In the genomic region with DNA sequence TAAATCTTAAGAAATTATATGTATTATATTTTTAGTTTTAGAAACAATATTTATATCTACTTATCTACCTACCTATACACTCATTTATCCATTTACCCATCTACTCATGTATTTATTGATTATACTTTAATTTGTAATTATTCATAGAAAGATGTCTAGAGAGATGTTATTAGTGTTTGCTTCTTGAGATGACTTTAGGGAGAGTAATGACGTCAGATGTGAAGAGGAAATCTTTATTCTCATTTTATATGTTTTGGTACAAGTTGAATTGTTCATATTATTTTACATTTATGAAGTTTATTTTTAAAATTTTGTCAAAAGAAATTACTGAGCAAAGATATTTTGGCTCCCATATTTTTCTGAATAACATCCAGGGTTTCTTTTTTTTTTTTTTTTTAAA, we compare ENCODE assay signal across 28 cellular contexts.
"Had no signal": no experiment of that assay in that cellular context is flagged by ENCODE, and none has a peak within 500 bp of the region (broad histone marks: within the 10 kb centered on the region; RNA-seq: fewer than 3 reads in every experiment).

No MANE protein-coding gene starts in this region.

- ATAC-seq: effector memory CD8-positive, alpha-beta T cell; esophagus mucosa; foreskin keratinocyte; gastrocnemius medialis; gastroesophageal sphincter; heart left ventricle; heart right ventricle had no signal

- DNase-seq: colonic mucosa; cortex of kidney; dermis blood vessel endothelial cell; dorsolateral prefrontal cortex; effector CD4-positive, alpha-beta T cell; effector CD8-positive, alpha-beta T cell; effector memory CD4-positive, alpha-beta T cell; effector memory CD8-positive, alpha-beta T cell; endodermal cell; erythroblast; esophagus squamous epithelium; foreskin fibroblast; foreskin keratinocyte; foreskin melanocyte; gastrocnemius medialis; glutamatergic neuron; head of caudate nucleus; heart left ventricle; heart right ventricle had no signal

- H3K4me3 ChIP-seq: colonic mucosa, coronary artery, dorsolateral prefrontal cortex, esophagus muscularis mucosa, esophagus squamous epithelium, gastrocnemius medialis, gastroesophageal sphincter, heart left ventricle, heart right ventricle had no signal

- H3K9me3 ChIP-seq: colonic mucosa, esophagus muscularis mucosa, esophagus squamous epithelium, gastrocnemius medialis, gastroesophageal sphincter, heart left ventricle, heart right ventricle had no signal

- H3K27ac ChIP-seq: colonic mucosa, coronary artery, dorsolateral prefrontal cortex, epithelial cell of prostate, esophagus muscularis mucosa, esophagus squamous epithelium, foreskin keratinocyte, gastrocnemius medialis, gastroesophageal sphincter, heart left ventricle, heart right ventricle had no signal

- H3K36me3 ChIP-seq: colonic mucosa, esophagus muscularis mucosa, esophagus squamous epithelium, gastrocnemius medialis, gastroesophageal sphincter, heart left ventricle, heart right ventricle had no signal

- H3K27me3 ChIP-seq: colonic mucosa, esophagus muscularis mucosa, esophagus squamous epithelium, foreskin keratinocyte, gastrocnemius medialis, gastroesophageal sphincter, heart left ventricle, heart right ventricle had no signal

- H3K4me1 ChIP-seq: colonic mucosa, gastrocnemius medialis, heart right ventricle had no signal

- FAIRE-seq: colon, endometrium, endothelial cell of umbilical vein, frontal cortex had no signal
